8 cellular contexts compared by ENCODE assay signal in the genomic region with DNA sequence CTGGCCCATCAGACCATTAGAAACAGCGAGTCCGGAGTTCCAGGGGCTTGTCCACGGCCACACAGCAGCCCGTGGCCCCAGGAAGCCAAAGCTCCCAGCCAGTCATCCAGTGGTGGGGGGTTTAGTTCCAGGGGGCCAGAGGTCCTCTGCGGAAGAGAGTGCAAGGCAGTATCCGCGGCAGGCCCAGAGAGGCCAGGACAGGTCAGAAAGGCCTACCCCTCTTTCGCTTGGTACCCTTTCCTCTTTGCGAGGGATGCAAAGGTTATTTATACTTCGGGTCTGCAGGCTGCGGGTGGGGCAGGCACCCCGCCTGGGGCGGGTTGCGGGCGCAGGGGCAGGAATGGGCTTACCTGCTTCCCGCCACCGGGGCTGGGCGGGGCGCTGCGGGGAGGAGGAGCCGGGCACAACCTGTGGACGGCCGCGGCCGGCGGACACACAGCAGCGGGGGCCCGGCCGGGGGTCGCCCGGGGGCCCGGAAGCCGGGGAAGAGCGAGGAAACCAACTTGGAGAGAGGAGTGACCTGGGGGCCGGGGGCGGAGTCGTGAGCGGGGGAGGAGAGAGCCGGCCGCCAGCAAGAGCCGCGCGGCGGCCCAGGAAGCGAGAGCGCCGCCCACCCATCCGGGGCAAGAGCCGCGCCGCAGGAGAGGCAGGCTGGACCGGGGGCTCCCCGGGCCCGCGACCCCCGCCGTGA. TPM values are rescaled to one million over a fixed set of nuclear protein-coding genes. Genes with fewer than 3 reads are reported as not detected.
A peak's percentile ranks its signal among the peaks of the same experiment; 100 is the strongest.
DNase-seq lines count a peak whose midpoint lies in the region; ATAC-seq and TF ChIP-seq lines count a peak whose summit lies in the region.

A gene with protein sequence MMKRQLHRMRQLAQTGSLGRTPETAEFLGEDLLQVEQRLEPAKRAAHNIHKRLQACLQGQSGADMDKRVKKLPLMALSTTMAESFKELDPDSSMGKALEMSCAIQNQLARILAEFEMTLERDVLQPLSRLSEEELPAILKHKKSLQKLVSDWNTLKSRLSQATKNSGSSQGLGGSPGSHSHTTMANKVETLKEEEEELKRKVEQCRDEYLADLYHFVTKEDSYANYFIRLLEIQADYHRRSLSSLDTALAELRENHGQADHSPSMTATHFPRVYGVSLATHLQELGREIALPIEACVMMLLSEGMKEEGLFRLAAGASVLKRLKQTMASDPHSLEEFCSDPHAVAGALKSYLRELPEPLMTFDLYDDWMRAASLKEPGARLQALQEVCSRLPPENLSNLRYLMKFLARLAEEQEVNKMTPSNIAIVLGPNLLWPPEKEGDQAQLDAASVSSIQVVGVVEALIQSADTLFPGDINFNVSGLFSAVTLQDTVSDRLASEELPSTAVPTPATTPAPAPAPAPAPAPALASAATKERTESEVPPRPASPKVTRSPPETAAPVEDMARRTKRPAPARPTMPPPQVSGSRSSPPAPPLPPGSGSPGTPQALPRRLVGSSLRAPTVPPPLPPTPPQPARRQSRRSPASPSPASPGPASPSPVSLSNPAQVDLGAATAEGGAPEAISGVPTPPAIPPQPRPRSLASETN (plus strand): TSS at position 600 of the 691 bp plus-strand sequence. CDS start 119 bp downstream, outside the sequence.

- H3K27me3 ChIP-seq in BLaER1 (no peaks in the 10 kb centered on the region), HCT116 (ENCODE audit: insufficient read depth, low read length) (no peaks in the 10 kb centered on the region), breast epithelium (no peaks in the 10 kb centered on the region)

- RAD21 ChIA-PET in HCT116 (lab: Charles Lee; ENCODE audit: low non-redundant PET in 1 of 2, low total read pairs in 2 of 2, uncharacterized antibody in 2 of 2, unreplicated experiment in 2 of 2): no interaction called here

- H3K27ac ChIP-seq in BLaER1 (peak within 1 kb of the TSS; percentile 92), HCT116 (ENCODE audit: low read depth, low read length) (peak within 1 kb of the TSS; percentile 61), breast epithelium (peak within 1 kb of the TSS; percentile 75 to 91)

- H4K20me1 ChIP-seq in BLaER1 (peaks cover 25% of the 10 kb centered on the region; the same call in 1 of the 2 replicates), HCT116 (ENCODE audit: insufficient read depth) (no peaks in the 10 kb centered on the region)

- peak within 1 kb of the TSS; percentile 76 for H3K4me3 ChIP-seq in BLaER1
- H3K4me3 ChIP-seq in HCT116 (replicated peaks in 1 of 2; ENCODE audit: low read depth in 1 of 2, low read length in 2 of 2): peak within 1 kb of the TSS; percentile 85 to 89
- H3K4me3 ChIP-seq in breast epithelium: peak within 1 kb of the TSS; percentile 52 to 97 (median 79)

- BruUV-seq in HCT116 (replicated peaks; lab: Mats Ljungman, UMichigan): no TSS peak

- H3K36me3 ChIP-seq in BLaER1 (peaks cover 26% of the 10 kb centered on the region), HCT116 (ENCODE audit: control insufficient read depth in 1 of 2, insufficient read depth in 2 of 2, low read length in 2 of 2) (peaks cover 4 to 12% of the 10 kb centered on the region in 2 experiments; a peak in 1 of 4 replicates), breast epithelium (no peaks in the 10 kb centered on the region)

- POLR2A ChIA-PET in HCT116 (lab: Charles Lee): interaction anchor here (0.6 to 2.6 kb wide), 2 partner anchors 19 to 36 kb away, joined by 3 to 6 read pairs; a partner anchor contains a TSS

- H3K4me1 ChIP-seq in BLaER1: peaks cover 85% of the 10 kb centered on the region
- H3K4me1 ChIP-seq in HCT116 (ENCODE audit: control insufficient read depth in 1 of 2, insufficient read depth in 2 of 2, low read length in 2 of 2): peaks cover 31 to 62% of the 10 kb centered on the region in 2 experiments; a peak in 3 of 4 replicates
- peaks cover 19 to 20% of the 10 kb centered on the region in 2 donors for H3K4me1 ChIP-seq in breast epithelium

- ATAC-seq in HCT116: peak; percentile 63
- ATAC-seq in left colon: peak; percentile 44
- no peak for ATAC-seq in GM19351 (IDR thresholded peaks at IDR 0.05; ENCODE audit: unreplicated experiment)

- intact Hi-C loops in HCT116 (cut with micrococcal nuclease) (loop anchor here (5.0 kb wide), 1 partner anchor 153 kb away; no protein-coding TSS in a partner anchor), breast epithelium (cut with DNase I; ENCODE audit: low total_unique reads) (no loop called here), left colon (cut with DNase I, micrococcal nuclease) (no loop called here), posterior cingulate gyrus (cut with DNase I) (no loop called here)

- no peak for TF ChIP-seq RAD21 in HCT116 (IDR thresholded peaks at IDR 0.05; ENCODE audit: low read depth)

- CTCF ChIA-PET in HCT116 (lab: Charles Lee): interaction anchor here (0.7 kb wide), 1 partner anchor 36 kb away, joined by 8 read pairs; no protein-coding TSS in a partner anchor

- H2AFZ ChIP-seq in HCT116 (ENCODE audit: low read depth, low read length, poor library complexity, severe bottlenecking): no peak within 1 kb of the TSS

- H3K4me2 ChIP-seq in BLaER1: peak within 1 kb of the TSS; percentile 90
- H3K4me2 ChIP-seq in HCT116 (ENCODE audit: low read length): peak within 1 kb of the TSS; percentile 96

- H3K79me2 ChIP-seq in HCT116 (ENCODE audit: insufficient read depth, low read length): peaks cover 14% of the 10 kb centered on the region

- no peaks in the 10 kb centered on the region for H3K9me2 ChIP-seq in HCT116 (ENCODE audit: insufficient read depth)

- no peaks in the 10 kb centered on the region for H3K9me3 ChIP-seq in BLaER1
- H3K9me3 ChIP-seq in HCT116 (ENCODE audit: control insufficient read depth in 1 of 2, insufficient read depth in 1 of 2, low read depth in 1 of 2, low read length in 2 of 2): no peaks in the 10 kb centered on the region
- no peaks in the 10 kb centered on the region for H3K9me3 ChIP-seq in breast epithelium

- TF ChIP-seq CTCF in HCT116 (IDR thresholded peaks at IDR 0.05 in 2 of 3, conservative IDR thresholded peaks at IDR 0.05 in 1 of 3; ENCODE audit: borderline replicate concordance in 1 of 3, insufficient read depth in 1 of 3, low read depth in 2 of 3, low read length in 2 of 3) (no peak), breast epithelium (IDR thresholded peaks at IDR 0.05) (no peak)

- DNase-seq in HCT116 (ENCODE audit: low read depth, low spot score): no peak
- peak in 4 of 5 experiments; percentile 31 to 69 (median 46) for DNase-seq in T-helper 2 cell
- DNase-seq in breast epithelium (ENCODE audit: low spot score in 2 of 2): no peak
- peak; percentile 73 to 80 for DNase-seq in left colon
- peak; percentile 73 for DNase-seq in stimulated activated CD8-positive, alpha-beta memory T cell treated with anti-CD3 and anti-CD28 coated beads, Interleukin-4, amount 100 ng/mL, for 48 hours
- no peak for DNase-seq in posterior cingulate gyrus

- H3K9ac ChIP-seq in BLaER1 (peak within 1 kb of the TSS; percentile 90), HCT116 (ENCODE audit: low read length) (peak within 1 kb of the TSS; percentile 85)

- TF ChIP-seq POLR2A in HCT116 (IDR thresholded peaks at IDR 0.05; ENCODE audit: borderline replicate concordance, extremely low read depth, insufficient read depth, insufficient read length) (no peak), breast epithelium (IDR thresholded peaks at IDR 0.05) (no peak)

TF ChIP-seq in HCT116, 20 proteins besides CTCF, POLR2A, EP300 and RAD21:
- 0 out of 2 replicates have a peak, but pooled peaks have one; percentile 13 for TF ChIP-seq ZFX (IDR thresholded peaks at IDR 0.05)
- TF ChIP-seq POLR2AphosphoS5 (IDR thresholded peaks at IDR 0.05; ENCODE audit: low read depth, low read length): peak; percentile 52; the same call in 1 of the 2 replicates
- TF ChIP-seq SRF (IDR thresholded peaks at IDR 0.05; ENCODE audit: low read depth): no peak

RNA-seq across cellular contexts. Expression of the gene that starts here (rescaled TPM):
- total RNA-seq in HCT116 (2021; ENCODE audit: unreplicated experiment) (48.4 TPM), breast epithelium (1 to 10 TPM; 3.8 to 8.8 (median 7.3) TPM), left colon (100 to 1,000 TPM in 1 of 2 donors, 10 to 100 TPM in 1; 77.4 to 121 TPM)
- polyA plus RNA-seq in HCT116 (2012): 72.9 and 82.7 TPM in 2 replicates

Comparison
In these comparisons a context has a peak if more than half of its experiments do, and no peak if none do; other contexts are left out.
1. DNase-seq: peak in T-helper 2 cell (4 of 5), left colon (2 of 2) and stimulated activated CD8-positive, alpha-beta memory T cell treated with anti-CD3 and anti-CD28 coated beads, Interleukin-4, amount 100 ng/mL, for 48 hours (single experiment); none in HCT116 (single experiment), breast epithelium (0 of 2) and posterior cingulate gyrus (0 of 10).
2. Peak in every context shown above with its lines, with median percentiles within 50 percentile points of each other: H3K27ac ChIP-seq and H3K4me3 ChIP-seq.